In the genomic region with DNA sequence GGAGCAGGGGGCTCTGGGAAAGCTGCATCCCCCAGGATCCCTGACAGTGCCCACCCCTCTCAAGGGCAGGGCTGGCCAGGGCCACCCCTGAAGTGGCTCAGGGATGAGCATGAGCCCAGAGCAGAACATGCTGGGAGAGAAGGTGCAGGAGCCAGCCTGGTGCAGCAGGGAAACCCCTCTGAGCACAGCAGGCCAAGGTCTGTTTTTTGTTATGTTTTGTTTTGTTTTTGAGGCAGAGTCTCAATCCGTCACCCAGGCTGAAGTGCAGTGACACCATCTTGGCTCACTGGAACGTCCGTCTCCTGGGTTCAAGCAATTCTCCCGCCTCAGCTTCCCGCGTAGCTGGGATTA, we compare ENCODE assay signal across 1 cellular context.
TF ChIP-seq lines count a peak whose summit lies in the region.

No MANE protein-coding gene starts in this region.

TF ChIP-seq in GM12878, 131 proteins besides CTCF, POLR2A, EP300 and RAD21:
- TF ChIP-seq ATF7 (IDR thresholded peaks at IDR 0.05; ENCODE audit: low read depth) (no peak), POLR2AphosphoS5 (IDR thresholded peaks at IDR 0.05; ENCODE audit: low read length) (no peak), TAF1 (IDR thresholded peaks at IDR 0.05; ENCODE audit: borderline replicate concordance, low read depth, low read length) (no peak), PAX5 (IDR thresholded peaks at IDR 0.05; ENCODE audit: borderline replicate concordance, low read depth, low read length) (no peak), ETV6 (conservative IDR thresholded peaks at IDR 0.05 in 1 of 2, IDR thresholded peaks at IDR 0.05 in 1 of 2; ENCODE audit: borderline replicate concordance in 1 of 2, low read depth in 1 of 2) (no peak), ZBTB40 (IDR thresholded peaks at IDR 0.05; ENCODE audit: borderline replicate concordance) (no peak), RCOR1 (conservative IDR thresholded peaks at IDR 0.05; ENCODE audit: low read depth, low read length) (no peak), PBX3 (IDR thresholded peaks at IDR 0.05; ENCODE audit: insufficient replicate concordance, low read depth, low read length) (no peak), MLLT1 (IDR thresholded peaks at IDR 0.05) (no peak), NBN (IDR thresholded peaks at IDR 0.05) (no peak), USF2 (IDR thresholded peaks at IDR 0.05; ENCODE audit: borderline replicate concordance, low read depth, low read length) (no peak), RELA (IDR thresholded peaks at IDR 0.05; ENCODE audit: borderline replicate concordance, partially characterized antibody) (no peak), EGR1 (IDR thresholded peaks at IDR 0.05; ENCODE audit: borderline replicate concordance in 1 of 2, low read depth in 2 of 2, low read length in 2 of 2) (no peak), GABPA (IDR thresholded peaks at IDR 0.05; ENCODE audit: low read depth) (no peak), LARP7 (IDR thresholded peaks at IDR 0.05) (no peak), BACH1 (IDR thresholded peaks at IDR 0.05; ENCODE audit: borderline replicate concordance) (no peak)
- TF ChIP-seq, protein P1, sequence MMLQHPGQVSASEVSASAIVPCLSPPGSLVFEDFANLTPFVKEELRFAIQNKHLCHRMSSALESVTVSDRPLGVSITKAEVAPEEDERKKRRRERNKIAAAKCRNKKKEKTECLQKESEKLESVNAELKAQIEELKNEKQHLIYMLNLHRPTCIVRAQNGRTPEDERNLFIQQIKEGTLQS (IDR thresholded peaks at IDR 0.05; ENCODE audit: borderline replicate concordance, extremely low read depth, low read depth, low read length): no peak
- TF ChIP-seq, protein P2, sequence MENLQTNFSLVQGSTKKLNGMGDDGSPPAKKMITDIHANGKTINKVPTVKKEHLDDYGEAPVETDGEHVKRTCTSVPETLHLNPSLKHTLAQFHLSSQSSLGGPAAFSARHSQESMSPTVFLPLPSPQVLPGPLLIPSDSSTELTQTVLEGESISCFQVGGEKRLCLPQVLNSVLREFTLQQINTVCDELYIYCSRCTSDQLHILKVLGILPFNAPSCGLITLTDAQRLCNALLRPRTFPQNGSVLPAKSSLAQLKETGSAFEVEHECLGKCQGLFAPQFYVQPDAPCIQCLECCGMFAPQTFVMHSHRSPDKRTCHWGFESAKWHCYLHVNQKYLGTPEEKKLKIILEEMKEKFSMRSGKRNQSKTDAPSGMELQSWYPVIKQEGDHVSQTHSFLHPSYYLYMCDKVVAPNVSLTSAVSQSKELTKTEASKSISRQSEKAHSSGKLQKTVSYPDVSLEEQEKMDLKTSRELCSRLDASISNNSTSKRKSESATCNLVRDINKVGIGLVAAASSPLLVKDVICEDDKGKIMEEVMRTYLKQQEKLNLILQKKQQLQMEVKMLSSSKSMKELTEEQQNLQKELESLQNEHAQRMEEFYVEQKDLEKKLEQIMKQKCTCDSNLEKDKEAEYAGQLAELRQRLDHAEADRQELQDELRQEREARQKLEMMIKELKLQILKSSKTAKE (IDR thresholded peaks at IDR 0.05; ENCODE audit: low read depth, poor library complexity, severe bottlenecking): no peak
